Comparison of ENCODE assay signal across 8 cellular contexts in genomic region chr20:26207967-26208295, GRCh38.
A peak's percentile ranks its signal among the peaks of the same experiment; 100 is the strongest.
DNase-seq lines count a peak whose midpoint lies in the region; ATAC-seq and TF ChIP-seq lines count a peak whose summit lies in the region.
"Not testable (repeated sequence)": the region's sequence is repeated elsewhere in the genome, so short reads cannot be mapped to it uniquely, and the experiment has no call there.

No MANE protein-coding gene starts in this region.

- not testable (repeated sequence) for H3K27ac ChIP-seq in heart left ventricle; mesendoderm (ENCODE audit: low read depth, low read length)

- peaks cover 16 to 53% (median 35%) of the 10 kb centered on the region in 9 donors for H3K27me3 ChIP-seq in heart left ventricle
- H3K27me3 ChIP-seq in mesendoderm (ENCODE audit: insufficient read depth, low read length, poor library complexity) = not testable (repeated sequence)

- H3K27ac Mint-ChIP-seq in activated CD8-positive, alpha-beta T cell treated with anti-CD3 and anti-CD28 coated beads, Interleukin-2, amount 10 ng/mL, durations not matched to agents 7 days and 5 days = peak overlapping the region; percentile 69
- peak overlapping the region; percentile 68 for H3K27ac Mint-ChIP-seq in activated naive CD8-positive, alpha-beta T cell treated with anti-CD3 and anti-CD28 coated beads, Interleukin-2, amount 50 U/mL, for 24 hours
- H3K27ac Mint-ChIP-seq in type B pancreatic cell = not testable (repeated sequence)

- peaks cover 0 to 20% (median 0%) of the 10 kb centered on the region in 12 donors for H3K4me1 ChIP-seq in heart left ventricle
- H3K4me1 ChIP-seq in mesendoderm (ENCODE audit: control insufficient read depth, low read depth, low read length) = not testable (repeated sequence)

- peak overlapping the region; percentile 59 for H3K4me3 Mint-ChIP-seq in activated CD8-positive, alpha-beta T cell treated with anti-CD3 and anti-CD28 coated beads, Interleukin-2, amount 10 ng/mL, durations not matched to agents 7 days and 5 days
- H3K4me3 Mint-ChIP-seq in activated naive CD8-positive, alpha-beta T cell treated with anti-CD3 and anti-CD28 coated beads, Interleukin-2, amount 50 U/mL, for 24 hours = peak overlapping the region; percentile 64
- peak overlapping the region; percentile 73 for H3K4me3 Mint-ChIP-seq in type B pancreatic cell

- not testable (repeated sequence) for H2BK5ac ChIP-seq in mesendoderm (ENCODE audit: low read length)

- not testable (repeated sequence) for H4K8ac ChIP-seq in mesendoderm (ENCODE audit: low read depth, low read length)

- not testable (repeated sequence) for H3K36me3 Mint-ChIP-seq in activated CD8-positive, alpha-beta T cell treated with anti-CD3 and anti-CD28 coated beads, Interleukin-2, amount 10 ng/mL, durations not matched to agents 7 days and 5 days (ENCODE audit: low read depth); activated naive CD8-positive, alpha-beta T cell treated with anti-CD3 and anti-CD28 coated beads, Interleukin-2, amount 50 U/mL, for 24 hours (ENCODE audit: low read depth); type B pancreatic cell

- peak overlapping the region; percentile 60 for H3K56ac ChIP-seq in mesendoderm (ENCODE audit: low read length)

- not testable (repeated sequence) for H2AK5ac ChIP-seq in mesendoderm (ENCODE audit: low read length)

- H4K5ac ChIP-seq in mesendoderm (ENCODE audit: low read length) = not testable (repeated sequence)

- H2BK120ac ChIP-seq in mesendoderm (ENCODE audit: low read depth, low read length) = not testable (repeated sequence)

- not testable (repeated sequence) for H3K79me2 ChIP-seq in mesendoderm (ENCODE audit: control insufficient read depth, insufficient read depth, low read length)

- not testable (repeated sequence) for TF ChIP-seq POLR2A in heart left ventricle (IDR thresholded peaks at IDR 0.05)

- POLR2A ChIA-PET in activated CD8-positive, alpha-beta T cell treated with anti-CD3 and anti-CD28 coated beads, Interleukin-2, amount 10 ng/mL, durations not matched to agents 7 days and 5 days (lab: Charles Lee) = not testable (repeated sequence)

- not testable (repeated sequence) for H3K9ac ChIP-seq in mesendoderm (ENCODE audit: low read length)

- not testable (repeated sequence) for H3K9me3 Mint-ChIP-seq in activated CD8-positive, alpha-beta T cell treated with anti-CD3 and anti-CD28 coated beads, Interleukin-2, amount 10 ng/mL, durations not matched to agents 7 days and 5 days (ENCODE audit: insufficient read depth); activated naive CD8-positive, alpha-beta T cell treated with anti-CD3 and anti-CD28 coated beads, Interleukin-2, amount 50 U/mL, for 24 hours; type B pancreatic cell

- H3K18ac ChIP-seq in mesendoderm (ENCODE audit: low read length) = not testable (repeated sequence)

- 2 to 5% (median 3%) methylated on average over 15 to 35 of the region's 35 CpGs for WGBS in heart left ventricle, 4 donors
- WGBS in mesendoderm (ENCODE audit: extremely low coverage, insufficient coverage, low lambda C conversion rate) = no CpG with 5 or more reads among the region's 35 CpGs

- H3K4me1 Mint-ChIP-seq in activated CD8-positive, alpha-beta T cell treated with anti-CD3 and anti-CD28 coated beads, Interleukin-2, amount 10 ng/mL, durations not matched to agents 7 days and 5 days (ENCODE audit: low read depth); type B pancreatic cell (ENCODE audit: unreplicated experiment): not testable (repeated sequence)
- peaks cover 11% of the 10 kb centered on the region for H3K4me1 Mint-ChIP-seq in activated naive CD8-positive, alpha-beta T cell treated with anti-CD3 and anti-CD28 coated beads, Interleukin-2, amount 50 U/mL, for 24 hours

- H3K4me3 ChIP-seq in heart left ventricle (peak overlapping the region in 11 of 12 donors; percentile 18 to 45 (median 33)), skeletal muscle cell (ENCODE audit: low read depth, low read length) (peak overlapping the region; percentile 41)
- H3K4me3 ChIP-seq in mesendoderm (ENCODE audit: low read length) = not testable (repeated sequence)

- CTCF ChIA-PET in activated CD8-positive, alpha-beta T cell treated with anti-CD3 and anti-CD28 coated beads, Interleukin-2, amount 10 ng/mL, durations not matched to agents 7 days and 5 days (lab: Charles Lee) = not testable (repeated sequence)

- H3K27me3 Mint-ChIP-seq in activated CD8-positive, alpha-beta T cell treated with anti-CD3 and anti-CD28 coated beads, Interleukin-2, amount 10 ng/mL, durations not matched to agents 7 days and 5 days (ENCODE audit: low read depth) = peaks cover 18% of the 10 kb centered on the region
- H3K27me3 Mint-ChIP-seq in activated naive CD8-positive, alpha-beta T cell treated with anti-CD3 and anti-CD28 coated beads, Interleukin-2, amount 50 U/mL, for 24 hours = peaks cover 21% of the 10 kb centered on the region
- peaks cover 50% of the 10 kb centered on the region for H3K27me3 Mint-ChIP-seq in type B pancreatic cell

- peak overlapping the region; percentile 67 for H3K4me2 ChIP-seq in mesendoderm (ENCODE audit: low read length)

- peak; percentile 28 for DNase-seq in DMS53 treated with DMSO at 0.1 percent for 48 hours (lab: John Stamatoyannopoulos, UW; ENCODE audit: unreplicated experiment)
- DNase-seq in NCI-H510A (lab: John Stamatoyannopoulos, UW) = peak; percentile 6
- not testable (repeated sequence) for DNase-seq in activated CD8-positive, alpha-beta T cell treated with anti-CD3 and anti-CD28 coated beads, Interleukin-2, amount 10 ng/mL, durations not matched to agents 7 days and 5 days; skeletal muscle cell (ENCODE audit: low read depth)
- DNase-seq in activated naive CD8-positive, alpha-beta T cell treated with anti-CD3 and anti-CD28 coated beads, Interleukin-2, amount 50 U/mL, for 24 hours = peak; percentile 5
- peak in 2 of 5 donors; percentile 7 to 63 for DNase-seq in heart left ventricle
- peak; percentile 31 for DNase-seq in mesendoderm
- peak; percentile 60 for DNase-seq in type B pancreatic cell (ENCODE audit: extremely low spot score, unreplicated experiment)

- not testable (repeated sequence) for H3K9me3 ChIP-seq in heart left ventricle

- TF ChIP-seq CTCF in heart left ventricle (IDR thresholded peaks at IDR 0.05); type B pancreatic cell (conservative IDR thresholded peaks at IDR 0.05): not testable (repeated sequence)

- H2BK15ac ChIP-seq in mesendoderm (replicated peaks; ENCODE audit: low read depth) = not testable (repeated sequence)

- H3K79me1 ChIP-seq in mesendoderm (ENCODE audit: low read length) = not testable (repeated sequence)

- H3K4ac ChIP-seq in mesendoderm (ENCODE audit: low read depth, low read length) = not testable (repeated sequence)

- intact Hi-C loops in heart left ventricle (cut with DNase I) = not testable (repeated sequence)

- not testable (repeated sequence) for H3K36me3 ChIP-seq in heart left ventricle; mesendoderm (ENCODE audit: control insufficient read depth, insufficient read depth, low read length)

- H3K23ac ChIP-seq in mesendoderm (ENCODE audit: low read length) = not testable (repeated sequence)

- not testable (repeated sequence) for ATAC-seq in activated CD8-positive, alpha-beta T cell treated with anti-CD3 and anti-CD28 coated beads, Interleukin-2, amount 10 ng/mL, durations not matched to agents 7 days and 5 days; activated naive CD8-positive, alpha-beta T cell treated with anti-CD3 and anti-CD28 coated beads, Interleukin-2, amount 50 U/mL, for 24 hours; heart left ventricle
